In the genomic region with DNA sequence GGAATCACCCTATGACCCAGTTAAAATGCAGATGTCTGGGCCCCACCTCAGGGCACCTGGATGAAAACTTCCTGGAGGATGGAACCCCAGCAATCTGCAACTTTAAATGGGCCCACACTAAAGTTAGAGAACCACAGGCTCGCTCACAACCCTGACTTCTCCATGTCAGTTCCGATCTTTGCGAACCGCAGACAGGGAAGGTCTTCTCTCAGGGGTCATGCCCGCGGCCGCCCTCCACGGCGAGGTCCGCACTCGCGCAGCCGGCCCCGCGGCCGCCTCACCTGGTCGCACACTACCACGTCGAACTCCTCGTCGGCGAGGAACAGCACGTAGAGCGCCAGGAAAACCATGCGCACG, we compare ENCODE assay signal across 8 cellular contexts. TPM values are rescaled to one million over a fixed set of nuclear protein-coding genes. Genes with fewer than 3 reads are reported as not detected.
DNase-seq lines count a peak whose midpoint lies in the region; ATAC-seq, FAIRE-seq and TF ChIP-seq lines count a peak whose summit lies in the region.

No MANE protein-coding gene starts in this region.

- peak overlapping the region; percentile 98 for H3K9ac ChIP-seq in HepG2 (ENCODE audit: insufficient read depth, low read depth, low read length)

- peaks cover 77% of the 10 kb centered on the region for H3K79me2 ChIP-seq in HepG2 (ENCODE audit: insufficient read depth, low read length)

- TF ChIP-seq POLR2A in HepG2 (IDR thresholded peaks at IDR 0.05; ENCODE audit: insufficient read depth in 1 of 2, low read depth in 2 of 2, low read length in 2 of 2) (no peak), upper lobe of left lung (IDR thresholded peaks at IDR 0.05) (no peak)

- TF ChIP-seq CTCF in A673 (conservative IDR thresholded peaks at IDR 0.05; ENCODE audit: low read depth, low read length) (no peak), HepG2 (CRISPR knock-in tag; IDR thresholded peaks at IDR 0.05) (no peak), upper lobe of left lung (IDR thresholded peaks at IDR 0.05) (no peak)

- WGBS in HepG2 (ENCODE audit: low lambda C conversion rate): no CpG with 5 or more reads among the region's 26 CpGs
- WGBS in upper lobe of left lung, 2 donors: 0% methylated on average over 1 to 11 of the region's 26 CpGs

- H2AFZ ChIP-seq in HepG2 (ENCODE audit: low read length): no peak overlapping the region

- intact Hi-C loops in A673 (cut with micrococcal nuclease; ENCODE audit: unreplicated experiment): loop anchor here (5.0 to 10.0 kb wide), 2 partner anchors 56 to 601 kb away; partner anchors contain the start of gene NR4A3
- intact Hi-C loops in HepG2 (cut with micrococcal nuclease; ENCODE audit: unreplicated experiment): no loop called here

- no peak for TF ChIP-seq EP300 in HepG2 (IDR thresholded peaks at IDR 0.05; ENCODE audit: low read depth in 2 of 2, low read length in 2 of 2)
- TF ChIP-seq EP300 in HepG2 (CRISPR knock-in tag; IDR thresholded peaks at IDR 0.05; ENCODE audit: borderline replicate concordance): no peak
- TF ChIP-seq EP300 in upper lobe of left lung (IDR thresholded peaks at IDR 0.05): no peak

- DNase-seq in A673 (ENCODE audit: low spot score) (no peak), HepG2 (ENCODE audit: low spot score) (no peak), upper lobe of left lung (peak in 1 of 2 donors; percentile 25), NCI-H2029 treated with DMSO at 0.1 percent for 48 hours (lab: John Stamatoyannopoulos, UW) (no peak), HK-2 (ENCODE audit: unreplicated experiment) (no peak), superior temporal gyrus (ENCODE audit: extremely low spot score) (no peak)
- no peak for DNase-seq in activated naive CD8-positive, alpha-beta T cell treated with anti-CD3 and anti-CD28 coated beads, Interleukin-2, amount 50 U/mL, for 24 hours

- no peaks in the 10 kb centered on the region for H3K9me3 Mint-ChIP-seq in activated naive CD8-positive, alpha-beta T cell treated with anti-CD3 and anti-CD28 coated beads, Interleukin-2, amount 50 U/mL, for 24 hours

- CTCF ChIA-PET in A673 (lab: Charles Lee) (no interaction called here), HepG2 (lab: Yijun Ruan, JAX; ENCODE audit: low intra/inter-chr PET ratio, low total read pairs) (no interaction called here)

- H3K9me3 ChIP-seq in A673 (ENCODE audit: low read depth, low read length, poor library complexity, severe bottlenecking): no peaks in the 10 kb centered on the region
- no peaks in the 10 kb centered on the region for H3K9me3 ChIP-seq in HepG2 (ENCODE audit: low read length)
- no peaks in the 10 kb centered on the region for H3K9me3 ChIP-seq in upper lobe of left lung

- in situ Hi-C loops in HepG2 (cut with HindIII; ENCODE audit: extremely low pct_ligation_motif_present, low pct_unique_long_range_greater_than_20kb): no loop called here

- no peak for FAIRE-seq in HepG2 (lab: Jason Lieb, UNC)

- H3K27me3 Mint-ChIP-seq in activated naive CD8-positive, alpha-beta T cell treated with anti-CD3 and anti-CD28 coated beads, Interleukin-2, amount 50 U/mL, for 24 hours: no peaks in the 10 kb centered on the region

- BruUV-seq in A673 (replicated peaks; lab: Mats Ljungman, UMichigan) (no TSS peak), HepG2 (replicated peaks; lab: Mats Ljungman, UMichigan) (TSS peak; percentile 47)

- H3K36me3 ChIP-seq in A673 (ENCODE audit: insufficient read depth, low read length, poor library complexity, severe bottlenecking): peaks cover 18% of the 10 kb centered on the region
- peaks cover 4 to 24% of the 10 kb centered on the region in 2 experiments for H3K36me3 ChIP-seq in HepG2 (replicated peaks in 1 of 2; ENCODE audit: control insufficient read depth in 1 of 2, insufficient read depth in 2 of 2, low read length in 2 of 2)
- H3K36me3 ChIP-seq in upper lobe of left lung: peaks cover 0 to 31% (median 1%) of the 10 kb centered on the region in 4 donors

- H3K4me3 ChIP-seq in A673 (ENCODE audit: low read depth, low read length, poor library complexity, severe bottlenecking) (peak overlapping the region; percentile 72), HepG2 (replicated peaks in 1 of 3; ENCODE audit: insufficient read depth in 1 of 3, low read depth in 2 of 3, low read length in 3 of 3) (peak overlapping the region; percentile 89 to 97 (median 94)), upper lobe of left lung (peak overlapping the region; percentile 66 to 99 (median 98))

- ATAC-seq in HG02571 (IDR thresholded peaks at IDR 0.05; ENCODE audit: unreplicated experiment) (peak; percentile 26), HepG2 (peak; percentile 38), upper lobe of left lung (ENCODE audit: low FRiP score in 2 of 2) (peak in 1 of 2 donors; percentile 27)
- no peak for ATAC-seq in activated naive CD8-positive, alpha-beta T cell treated with anti-CD3 and anti-CD28 coated beads, Interleukin-2, amount 50 U/mL, for 24 hours

- POLR2A ChIA-PET in A673 (lab: Charles Lee; ENCODE audit: low non-redundant PET): interaction anchor here (0.6 kb wide), 2 partner anchors 13 to 1335 kb away, joined by 3 to 5 read pairs; no protein-coding TSS in a partner anchor
- POLR2A ChIA-PET in HepG2 (lab: Yijun Ruan, JAX): interaction anchor here (1.0 to 2.6 kb wide), 12 partner anchors 9 to 877 kb away, joined by 3 to 27 read pairs (median 6); partner anchors contain the start of genes NR4A3 and TGFBR1

- peaks cover 70% of the 10 kb centered on the region for H3K4me1 Mint-ChIP-seq in activated naive CD8-positive, alpha-beta T cell treated with anti-CD3 and anti-CD28 coated beads, Interleukin-2, amount 50 U/mL, for 24 hours

- TF ChIP-seq RAD21 in HepG2 (CRISPR knock-in tag; IDR thresholded peaks at IDR 0.05): no peak

- H3K4me1 ChIP-seq in A673 (ENCODE audit: insufficient read depth, low read length, poor library complexity, severe bottlenecking): peaks cover 24% of the 10 kb centered on the region
- peaks cover 52% of the 10 kb centered on the region for H3K4me1 ChIP-seq in HepG2 (ENCODE audit: insufficient read depth, low read length)
- H3K4me1 ChIP-seq in upper lobe of left lung: peaks cover 47 to 72% (median 53%) of the 10 kb centered on the region in 4 donors

- H3K27me3 ChIP-seq in A673 (replicated peaks; ENCODE audit: insufficient read depth, low read depth, low read length, poor library complexity) (no peaks in the 10 kb centered on the region), HepG2 (ENCODE audit: control insufficient read depth in 1 of 2, insufficient read depth in 2 of 2, low read length in 2 of 2) (no peaks in the 10 kb centered on the region; a peak in 1 of 5 replicates), upper lobe of left lung (no peaks in the 10 kb centered on the region)

- H3K27ac Mint-ChIP-seq in activated naive CD8-positive, alpha-beta T cell treated with anti-CD3 and anti-CD28 coated beads, Interleukin-2, amount 50 U/mL, for 24 hours: peak overlapping the region; percentile 83

- peaks cover 68% of the 10 kb centered on the region for H3K36me3 Mint-ChIP-seq in activated naive CD8-positive, alpha-beta T cell treated with anti-CD3 and anti-CD28 coated beads, Interleukin-2, amount 50 U/mL, for 24 hours (ENCODE audit: low read depth)

- peaks cover 22% of the 10 kb centered on the region for H4K20me1 ChIP-seq in HepG2 (ENCODE audit: insufficient read depth, low read length)

- peak overlapping the region; percentile 78 for H3K4me2 ChIP-seq in HepG2 (ENCODE audit: low read depth, low read length)

- H3K27ac ChIP-seq in A673 (ENCODE audit: low read depth, low read length, poor library complexity, severe bottlenecking): peak overlapping the region; percentile 93
- H3K27ac ChIP-seq in HepG2 (ENCODE audit: extremely low read length, insufficient read depth, low read length): peak overlapping the region; percentile 99
- H3K27ac ChIP-seq in upper lobe of left lung: peak overlapping the region; percentile 95 to 97 (median 96)

- peak overlapping the region; percentile 99 for H3K4me3 Mint-ChIP-seq in activated naive CD8-positive, alpha-beta T cell treated with anti-CD3 and anti-CD28 coated beads, Interleukin-2, amount 50 U/mL, for 24 hours

RNA-seq across cellular contexts. Expression of gene ALG2, which starts 0.5 kb away (rescaled TPM):
- total RNA-seq in A673 (2021): 27.6 and 30.1 TPM in 2 replicates
- 29.2 and 46.2 TPM in 2 replicates for total RNA-seq in HepG2 (2016; rRNA removed; fragmentation: Illumina TruSeq; extraction: Trizol)
- total RNA-seq in HepG2 (2016; cell fraction: cytosol; rRNA removed; fragmentation: Illumina TruSeq; extraction: Trizol; ENCODE audit: low read depth): 6.4 and 6.9 TPM in 2 replicates
- total RNA-seq in HepG2 (2016; cell fraction: insoluble cytoplasmic fraction; rRNA removed; fragmentation: Illumina TruSeq; extraction: Trizol): 28.0 and 48.2 TPM in 2 replicates
- total RNA-seq in HepG2 (2016; cell fraction: membrane; rRNA removed; fragmentation: Illumina TruSeq; extraction: Trizol): 16.8 and 17.5 TPM in 2 replicates
- 41.5 and 45.3 TPM in 2 replicates for total RNA-seq in HepG2 (2016; cell fraction: nucleus; rRNA removed; fragmentation: Illumina TruSeq; extraction: Trizol)
- 49.0 and 53.0 TPM in 2 replicates for polyA plus RNA-seq in HepG2 (2011; rRNA removed)
- polyA plus RNA-seq in HepG2 (2011; cell fraction: cytosol; rRNA removed): 35.5 and 46.0 TPM in 2 replicates
- polyA plus RNA-seq in HepG2 (2011; cell fraction: nucleus; rRNA removed): 30.4 and 38.4 TPM in 2 replicates
- 38.0 and 38.4 TPM in 2 replicates for polyA plus RNA-seq in HepG2 (2012)
- polyA plus RNA-seq in HepG2 (2016; cell fraction: cytosol; fragmentation: Illumina TruSeq; extraction: Trizol; ENCODE audit: low read depth): 5.3 TPM in 2 replicates
- 35.8 and 36.9 TPM in 2 replicates for polyA plus RNA-seq in HepG2 (2016; cell fraction: insoluble cytoplasmic fraction; fragmentation: Illumina TruSeq; extraction: Trizol; ENCODE audit: low read depth)
- polyA plus RNA-seq in HepG2 (2016; cell fraction: membrane; fragmentation: Illumina TruSeq; extraction: Trizol; ENCODE audit: low read depth): 14.4 and 14.5 TPM in 2 replicates
- polyA plus RNA-seq in HepG2 (2016; cell fraction: nucleus; fragmentation: Illumina TruSeq; extraction: Trizol; ENCODE audit: insufficient read depth, low read depth): 70.1 and 79.7 TPM in 2 replicates
- polyA minus RNA-seq in HepG2 (2011; rRNA and poly(A)+ RNA removed; ENCODE audit: low replicate concordance): 29.6 and 56.1 TPM in 2 replicates
- 20.9 and 26.8 TPM in 2 replicates for polyA minus RNA-seq in HepG2 (2011; cell fraction: cytosol; rRNA and poly(A)+ RNA removed)
- polyA minus RNA-seq in HepG2 (2011; cell fraction: nucleus; rRNA and poly(A)+ RNA removed): 54.7 and 63.2 TPM in 2 replicates
- total RNA-seq in upper lobe of left lung: 10 to 100 TPM; 22.2 to 61.4 (median 41.2) TPM

RNA-seq across cellular contexts. Expression of gene SEC61B, which starts 0.8 kb away (rescaled TPM):
- total RNA-seq in A673 (2021): 175 and 183 TPM in 2 replicates
- total RNA-seq in HepG2 (2016; rRNA removed; fragmentation: Illumina TruSeq; extraction: Trizol): 368 and 479 TPM in 2 replicates
- 129 and 141 TPM in 2 replicates for total RNA-seq in HepG2 (2016; cell fraction: cytosol; rRNA removed; fragmentation: Illumina TruSeq; extraction: Trizol; ENCODE audit: low read depth)
- 367 and 512 TPM in 2 replicates for total RNA-seq in HepG2 (2016; cell fraction: insoluble cytoplasmic fraction; rRNA removed; fragmentation: Illumina TruSeq; extraction: Trizol)
- 169 and 170 TPM in 2 replicates for total RNA-seq in HepG2 (2016; cell fraction: membrane; rRNA removed; fragmentation: Illumina TruSeq; extraction: Trizol)
- 168 and 172 TPM in 2 replicates for total RNA-seq in HepG2 (2016; cell fraction: nucleus; rRNA removed; fragmentation: Illumina TruSeq; extraction: Trizol)
- 181 and 191 TPM in 2 replicates for polyA plus RNA-seq in HepG2 (2011; rRNA removed)
- 239 and 297 TPM in 2 replicates for polyA plus RNA-seq in HepG2 (2011; cell fraction: cytosol; rRNA removed)
- 67.2 TPM in 2 replicates for polyA plus RNA-seq in HepG2 (2011; cell fraction: nucleus; rRNA removed)
- 182 and 211 TPM in 2 replicates for polyA plus RNA-seq in HepG2 (2012)
- 147 and 170 TPM in 2 replicates for polyA plus RNA-seq in HepG2 (2016; cell fraction: cytosol; fragmentation: Illumina TruSeq; extraction: Trizol; ENCODE audit: low read depth)
- 551 and 632 TPM in 2 replicates for polyA plus RNA-seq in HepG2 (2016; cell fraction: insoluble cytoplasmic fraction; fragmentation: Illumina TruSeq; extraction: Trizol; ENCODE audit: low read depth)
- 177 and 191 TPM in 2 replicates for polyA plus RNA-seq in HepG2 (2016; cell fraction: membrane; fragmentation: Illumina TruSeq; extraction: Trizol; ENCODE audit: low read depth)
- polyA plus RNA-seq in HepG2 (2016; cell fraction: nucleus; fragmentation: Illumina TruSeq; extraction: Trizol; ENCODE audit: insufficient read depth, low read depth): 294 and 304 TPM in 2 replicates
- 44.6 and 51.8 TPM in 2 replicates for polyA minus RNA-seq in HepG2 (2011; rRNA and poly(A)+ RNA removed; ENCODE audit: low replicate concordance)
- 25.1 and 28.1 TPM in 2 replicates for polyA minus RNA-seq in HepG2 (2011; cell fraction: cytosol; rRNA and poly(A)+ RNA removed)
- 58.8 and 62.8 TPM in 2 replicates for polyA minus RNA-seq in HepG2 (2011; cell fraction: nucleus; rRNA and poly(A)+ RNA removed)
- 100 to 1,000 TPM in 3 of 6 donors, 10 to 100 TPM in 3; 26.2 to 128 (median 95.7) TPM for total RNA-seq in upper lobe of left lung
